8 cellular contexts compared by ENCODE assay signal in genomic region chr1:169550294-169550693, GRCh38. TPM values are rescaled to one million over a fixed set of nuclear protein-coding genes. Genes with fewer than 3 reads are reported as not detected.
A peak's percentile ranks its signal among the peaks of the same experiment; 100 is the strongest.
DNase-seq lines count a peak whose midpoint lies in the region; ATAC-seq and TF ChIP-seq lines count a peak whose summit lies in the region.

No MANE protein-coding gene starts in this region.

- no peaks in the 10 kb centered on the region for H3K9me3 Mint-ChIP-seq in osteocyte (ENCODE audit: unreplicated experiment)

- H3K4me3 Mint-ChIP-seq in osteocyte (ENCODE audit: unreplicated experiment): no peak overlapping the region

- in situ Hi-C loops in ACHN (cut with HindIII; ENCODE audit: low pct_ligation_motif_present, low pct_unique_long_range_greater_than_20kb, low sequenced_read_pairs): no loop called here

- ATAC-seq in GM19463 (IDR thresholded peaks at IDR 0.05; ENCODE audit: unreplicated experiment): no peak

- TF ChIP-seq CTCF in GM12872 (IDR thresholded peaks at IDR 0.05; ENCODE audit: insufficient read depth, low read depth, low read length): peak; percentile 47; the same call in 2 of the 3 replicates
- TF ChIP-seq CTCF in LNCAP (IDR thresholded peaks at IDR 0.05): peak; percentile 63; the same call in 1 of the 2 replicates
- TF ChIP-seq CTCF in osteocyte (IDR thresholded peaks at IDR 0.05): peak; percentile 58

- H3K27ac Mint-ChIP-seq in osteocyte (ENCODE audit: unreplicated experiment): no peak overlapping the region

- no peaks in the 10 kb centered on the region for H3K36me3 Mint-ChIP-seq in osteocyte (ENCODE audit: unreplicated experiment)

- DNase-seq in ACHN: peak; percentile 66
- peak; percentile 59 to 61 for DNase-seq in SHP77 (lab: John Stamatoyannopoulos, UW)
- DNase-seq in fibroblast of peridontal ligament (ENCODE audit: extremely low read depth): peak; percentile 64
- no peak for DNase-seq in osteocyte (ENCODE audit: extremely low spot score, unreplicated experiment)
- no peak for DNase-seq in activated CD4-positive, alpha-beta T cell treated with anti-CD3 and anti-CD28 coated beads for 48 hours

- peaks cover 30% of the 10 kb centered on the region for H3K27me3 Mint-ChIP-seq in osteocyte (ENCODE audit: unreplicated experiment)

- no peaks in the 10 kb centered on the region for H3K4me1 Mint-ChIP-seq in osteocyte (ENCODE audit: unreplicated experiment)

RNA-seq across cellular contexts. Expression of gene F5, which starts 36.0 kb away (rescaled TPM):
- total RNA-seq in osteocyte: not detected in 2 replicates

Comparison
In these comparisons a context has a peak if more than half of its experiments do, and no peak if none do; other contexts are left out.
1. DNase-seq: peak in ACHN (single experiment), SHP77 (2 of 2) and fibroblast of peridontal ligament (single experiment); none in osteocyte (single experiment) and activated CD4-positive, alpha-beta T cell treated with anti-CD3 and anti-CD28 coated beads for 48 hours (single experiment).
2. Peak in every context shown above with its lines, with median percentiles within 50 percentile points of each other: CTCF ChIP-seq.